Comparison of ENCODE assay signal across 27 cellular contexts in the genomic region with DNA sequence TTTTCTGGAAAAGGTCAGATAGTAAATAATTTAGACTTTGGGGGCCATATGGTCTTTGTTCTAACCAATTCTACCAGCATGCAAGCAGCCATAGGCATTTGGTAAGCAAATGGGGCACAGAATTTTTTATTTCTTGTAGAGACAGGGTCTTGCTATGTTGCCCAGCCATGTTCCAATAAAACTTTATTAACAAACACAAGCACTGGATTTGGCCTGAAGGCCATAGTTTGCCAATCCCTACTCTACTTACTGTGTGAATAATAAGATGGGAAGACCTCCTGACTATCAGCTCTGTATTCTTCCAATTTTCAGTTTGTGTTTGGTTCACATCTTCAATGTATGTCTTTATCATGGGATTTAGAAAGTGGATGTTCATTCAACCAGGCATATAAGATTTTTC.
"Had no signal": no experiment of that assay in that cellular context is flagged by ENCODE, and none has a peak within 500 bp of the region (broad histone marks: within the 10 kb centered on the region; RNA-seq: fewer than 3 reads in every experiment).

No MANE protein-coding gene starts in this region.

- H3K4me1 ChIP-seq: testis, thyroid gland, upper lobe of left lung, upper lobe of right lung, uterus, vagina had no signal

- DNase-seq: stimulated activated CD4-positive, alpha-beta T cell treated with anti-CD3 and anti-CD28 coated beads, Interleukin-2, amount 100 ng/mL, for 48 hours; stimulated activated CD4-positive, alpha-beta T cell treated with anti-CD3 and anti-CD28 coated beads, Interleukin-4, amount 100 ng/mL, for 1 hour; stimulated activated CD4-positive, alpha-beta T cell treated with anti-CD3 and anti-CD28 coated beads, Interleukin-4, amount 100 ng/mL, for 24 hours; stimulated activated CD4-positive, alpha-beta T cell treated with anti-CD3 and anti-CD28 coated beads, Interleukin-4, amount 100 ng/mL, for 4 hours; stimulated activated CD8-positive, alpha-beta memory T cell treated with anti-CD3 and anti-CD28 coated beads, Interleukin-4, amount 100 ng/mL, for 48 hours; stimulated activated naive B cell treated with anti-CD40 and anti-IgM and Interleukin-4, amounts not matched to agents 10 μg/mL and 1 μg/mL and 100 μg/mL, for 72 hours; stimulated activated naive CD4-positive, alpha-beta T cell; stimulated activated naive CD4-positive, alpha-beta T cell treated with Interleukin-2 at 50 U/mL for 16 hours; stimulated activated naive CD8-positive, alpha-beta T cell treated with anti-CD3 and anti-CD28 coated beads, Interleukin-15, amount 100 ng/mL, for 72 hours; stimulated activated naive CD8-positive, alpha-beta T cell treated with anti-CD3 and anti-CD28 coated beads, Interleukin-15, Interleukin-2, amounts not matched to agents 100 U/mL and 50 U/mL, for 24 hours; stomach; substantia nigra; testis; thyroid gland; tibial artery; transverse colon; trophoblast cell; upper lobe of left lung; upper lobe of right lung; uterus had no signal

- ATAC-seq: stimulated activated effector memory CD8-positive, alpha-beta T cell treated with anti-CD3 and anti-CD28 coated beads, Interleukin-12 subunit alpha, Interleukin-12 subunit beta, amount 100 ng/mL, for 72 hours; stimulated activated memory B cell treated with anti-CD40 and anti-IgM and Interleukin-4, amounts not matched to agents 10 μg/mL and 1 μg/mL and 100 μg/mL, for 72 hours; stimulated activated naive B cell treated with anti-CD40 and anti-IgM and Interleukin-4, amounts not matched to agents 10 μg/mL and 1 μg/mL and 100 μg/mL, for 72 hours; stimulated activated naive CD8-positive, alpha-beta T cell treated with anti-CD3 and anti-CD28 coated beads, Interleukin-15, amount 100 ng/mL, for 72 hours; stimulated activated naive CD8-positive, alpha-beta T cell treated with anti-CD3 and anti-CD28 coated beads, Interleukin-15, Interleukin-2, amounts not matched to agents 100 U/mL and 50 U/mL, for 24 hours; upper lobe of right lung had no signal

- H3K27ac ChIP-seq: stomach, suprapubic skin, testis, thoracic aorta, thyroid gland, tibial artery, tibial nerve, transverse colon, upper lobe of left lung, upper lobe of right lung, uterus, vagina had no signal

- H3K27me3 ChIP-seq: stomach, suprapubic skin, testis, thyroid gland, tibial artery, tibial nerve, transverse colon, upper lobe of left lung, upper lobe of right lung, uterus, vagina had no signal

- H3K9me3 ChIP-seq: stomach, suprapubic skin, testis, thoracic aorta, thyroid gland, transverse colon, upper lobe of left lung, upper lobe of right lung, uterus, vagina had no signal

- H3K36me3 ChIP-seq: stomach, suprapubic skin, thoracic aorta, thyroid gland, tibial artery, tibial nerve, transverse colon, upper lobe of left lung, upper lobe of right lung, uterus, vagina had no signal

- FAIRE-seq: urothelium cell line had no signal

- H3K4me3 ChIP-seq: stomach, suprapubic skin, testis, thoracic aorta, thyroid gland, tibial artery, tibial nerve, transverse colon, upper lobe of left lung, upper lobe of right lung, uterus, vagina had no signal
